Comparison of ENCODE assay signal across 11 cellular contexts in the genomic region with DNA sequence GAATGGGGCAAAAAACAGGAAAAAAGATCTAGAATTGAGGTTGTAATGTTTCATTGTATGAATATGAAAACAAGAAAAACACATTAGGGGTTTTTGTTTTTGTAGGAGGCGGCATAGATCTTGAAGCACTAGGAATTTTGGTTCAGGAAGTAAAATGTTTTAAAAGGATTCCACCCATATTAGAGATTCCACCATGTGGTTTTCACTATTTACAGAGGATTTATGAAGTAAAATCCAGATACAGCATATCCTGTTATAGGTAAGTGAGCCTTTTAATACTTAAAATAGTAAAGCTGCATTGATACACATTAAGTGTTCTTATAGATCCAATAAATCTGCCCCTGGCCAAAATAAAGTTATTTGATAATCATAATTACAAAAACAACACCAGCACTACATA.
"Had no signal": no experiment of that assay in that cellular context is flagged by ENCODE, and none has a peak within 500 bp of the region (broad histone marks: within the 10 kb centered on the region; RNA-seq: fewer than 3 reads in every experiment).

No MANE protein-coding gene starts in this region.

- FAIRE-seq: bronchial epithelial cell, colon, urothelium cell line had no signal

- H3K27ac ChIP-seq: pancreas had no signal

- H3K9me3 ChIP-seq: pancreas had no signal

- DNase-seq: activated CD4-positive, alpha-beta memory T cell treated with anti-CD3 and anti-CD28 coated beads, Interleukin-2, amount 10 ng/mL, durations not matched to agents 7 days and 5 days; activated CD4-positive, alpha-beta T cell treated with anti-CD3 and anti-CD28 coated beads for 36 hours; activated naive CD4-positive, alpha-beta T cell treated with anti-CD3 and anti-CD28 coated beads for 36 hours; effector CD4-positive, alpha-beta T cell; foreskin melanocyte; head of caudate nucleus; pancreas; T1000 had no signal

- ATAC-seq: activated CD4-positive, alpha-beta T cell treated with anti-CD3 and anti-CD28 coated beads for 36 hours had no signal

- H3K27me3 ChIP-seq: pancreas had no signal

- H3K4me3 ChIP-seq: pancreas had no signal

- H3K36me3 ChIP-seq: pancreas had no signal
